1 cellular context compared by ENCODE assay signal in the genomic region with DNA sequence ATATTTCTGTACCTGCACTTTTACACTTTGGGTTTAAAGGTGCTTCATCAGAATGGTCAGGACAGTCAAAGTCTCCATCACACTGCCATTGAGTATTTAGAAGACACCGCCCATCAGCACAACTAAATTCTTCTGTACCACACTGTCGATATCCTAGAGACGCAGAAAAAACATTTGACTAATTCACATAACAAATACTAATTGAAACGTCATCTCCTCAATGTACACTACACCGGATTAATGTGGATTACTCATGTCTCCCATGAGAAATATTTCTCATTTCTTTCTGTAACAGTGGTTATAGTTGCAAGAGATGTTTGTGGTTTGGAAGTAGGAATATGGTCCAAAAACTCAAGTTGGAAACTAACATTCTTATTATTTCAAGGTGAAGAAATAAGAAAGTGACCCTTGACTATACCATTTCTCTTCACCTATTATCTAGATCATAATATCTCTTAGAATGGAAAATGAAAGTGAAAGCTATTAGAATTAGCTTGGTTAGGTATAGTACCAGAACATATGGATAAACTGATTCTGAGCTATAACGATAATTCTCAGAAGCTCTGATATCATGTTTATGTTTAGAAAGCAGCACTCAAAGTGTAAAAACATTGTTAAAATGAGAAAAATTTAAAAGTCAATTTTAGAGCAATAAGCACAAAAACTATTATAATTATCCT.
TF ChIP-seq lines count a peak whose summit lies in the region.

No MANE protein-coding gene starts in this region.

TF ChIP-seq in HepG2, 621 proteins besides CTCF, POLR2A, EP300 and RAD21 (continued from another document):
- TF ChIP-seq ZNF318 (CRISPR knock-in tag; IDR thresholded peaks at IDR 0.05) (no peak), ZSCAN22 (CRISPR knock-in tag; IDR thresholded peaks at IDR 0.05) (no peak), ESRRA (CRISPR knock-in tag; IDR thresholded peaks at IDR 0.05; ENCODE audit: low read depth) (no peak), ZNF121 (CRISPR knock-in tag; IDR thresholded peaks at IDR 0.05) (no peak), ZNF572 (CRISPR knock-in tag; IDR thresholded peaks at IDR 0.05) (no peak)
